ENCODE assay signal across 8 cellular contexts in the genomic region with DNA sequence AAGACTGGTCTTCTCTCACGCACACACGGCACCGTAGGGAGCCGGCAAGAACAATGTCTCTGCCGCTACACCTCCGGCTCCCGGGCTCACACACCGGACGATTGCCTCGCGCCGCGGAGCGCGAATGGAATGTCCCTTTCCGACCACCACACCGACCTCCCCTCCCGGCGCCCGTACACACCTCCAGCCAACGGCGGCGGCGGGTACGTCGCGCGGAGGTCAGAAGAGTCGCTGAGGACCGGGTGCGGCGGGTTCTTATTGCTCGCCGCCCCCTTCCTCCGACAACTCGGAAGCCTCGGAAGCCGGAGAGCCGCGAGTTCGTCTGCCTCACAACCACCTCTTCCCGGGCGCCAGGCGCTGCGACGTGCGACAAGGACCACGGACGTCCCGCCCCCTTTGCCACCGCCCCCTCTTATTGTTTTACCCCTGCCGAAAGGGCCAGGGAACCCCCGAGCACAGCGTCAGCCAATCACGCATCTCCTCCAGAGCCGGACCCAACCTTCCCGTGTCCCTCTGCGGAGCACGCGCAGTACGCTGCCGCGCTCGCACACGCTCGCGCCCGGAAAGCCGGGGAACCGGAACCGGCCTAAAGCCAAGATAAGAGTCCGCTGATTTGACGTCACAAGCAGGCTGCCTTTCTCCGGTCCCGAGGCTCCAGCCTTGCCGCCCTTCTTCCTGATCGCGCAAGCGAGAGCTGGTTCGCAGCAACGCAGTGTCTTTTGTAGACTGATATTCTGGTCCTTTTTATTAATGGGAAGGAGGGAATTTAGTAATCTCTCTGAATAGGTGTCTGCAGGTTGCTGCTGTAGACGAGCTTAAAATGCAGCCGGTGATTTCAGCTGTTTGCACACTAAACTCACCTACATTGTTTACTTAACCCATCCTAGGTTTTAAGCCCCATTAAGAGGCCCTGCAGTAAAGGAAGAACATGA.
DNase-seq lines count a peak whose midpoint lies in the region; ATAC-seq and FAIRE-seq lines count a peak whose summit lies in the region.

Gene G3BP2, minus strand, starts transcription at position 385 of the 932 bp plus-strand sequence. CDS start 11,386 bp downstream, outside the sequence.

- peak; percentile 26 for FAIRE-seq in HTR-8/SVneo (lab: Jason Lieb, UNC)

- H3K36me3 Mint-ChIP-seq in effector memory CD8-positive, alpha-beta T cell (ENCODE audit: insufficient read depth), result peaks cover 33% of the 10 kb centered on the region

- peak within 1 kb of the TSS; percentile 100 for H3K4me3 Mint-ChIP-seq in effector memory CD8-positive, alpha-beta T cell

- ATAC-seq in GM21367 (IDR thresholded peaks at IDR 0.05; ENCODE audit: unreplicated experiment), result peak; percentile 91
- peak; percentile 88 for ATAC-seq in effector memory CD8-positive, alpha-beta T cell (replicated peaks)

- H3K4me1 Mint-ChIP-seq in effector memory CD8-positive, alpha-beta T cell (ENCODE audit: low read depth in 2 of 2), result peaks cover 35 to 36% of the 10 kb centered on the region in 2 donors

- no peaks in the 10 kb centered on the region for H3K9me3 Mint-ChIP-seq in effector memory CD8-positive, alpha-beta T cell

- H3K27me3 Mint-ChIP-seq in effector memory CD8-positive, alpha-beta T cell, result no peaks in the 10 kb centered on the region

- H3K27ac Mint-ChIP-seq in effector memory CD8-positive, alpha-beta T cell, result peak within 1 kb of the TSS; percentile 99

- peak; percentile 98 for DNase-seq in COLO829 (ENCODE audit: low spot score)
- DNase-seq in HTR-8/SVneo (ENCODE audit: insufficient read length, low spot score), result peak; percentile 93
- DNase-seq in NOMO-1 treated with dmso at 0.1 percent for 144 hours (lab: John Stamatoyannopoulos, UW; ENCODE audit: unreplicated experiment), result peak; percentile 98
- peak; percentile 81 to 95 (median 87) for DNase-seq in activated CD8-positive, alpha-beta memory T cell treated with anti-CD3 and anti-CD28 coated beads for 48 hours (ENCODE audit: low read depth in 2 of 3, low spot score in 2 of 3)
- DNase-seq in effector memory CD8-positive, alpha-beta T cell, result peak; percentile 94 to 96 (median 94)
- DNase-seq in medulla oblongata (ENCODE audit: extremely low spot score), result peak; percentile 99
- DNase-seq in stimulated activated CD8-positive, alpha-beta memory T cell treated with anti-CD3 and anti-CD28 coated beads, Interleukin-12 subunit alpha, Interleukin-12 subunit beta, amount 100 ng/mL, for 1 hour (ENCODE audit: low read depth), result peak; percentile 95

Comparison
In these comparisons a context has a peak if more than half of its experiments do, and no peak if none do; other contexts are left out.
1. Peak in every context shown above with its lines: DNase-seq and ATAC-seq.